ENCODE assay signal across 27 cellular contexts in the genomic region with DNA sequence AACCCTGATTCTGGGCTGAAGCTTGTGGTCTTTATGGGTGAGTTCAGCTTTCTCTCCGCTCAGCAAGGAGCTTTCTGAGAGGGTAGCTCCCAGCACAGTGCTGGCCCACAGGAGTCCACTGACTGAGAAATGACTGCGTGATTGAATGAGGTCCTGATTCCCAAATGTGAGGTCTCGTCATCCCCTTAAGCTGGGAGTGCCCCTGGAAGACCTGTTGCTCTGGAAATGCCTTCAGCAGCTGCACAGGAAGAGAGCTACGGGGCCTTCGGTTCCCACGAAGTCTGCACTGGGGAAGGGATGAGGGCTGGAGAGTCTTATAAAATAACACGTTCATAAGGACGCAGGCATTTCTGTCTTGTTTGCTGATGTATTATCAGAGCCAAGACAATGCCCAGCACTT. TPM values are rescaled to one million over a fixed set of nuclear protein-coding genes. Genes with fewer than 3 reads are reported as not detected.
DNase-seq lines count a peak whose midpoint lies in the region; ATAC-seq and TF ChIP-seq lines count a peak whose summit lies in the region.
"Had no signal": no experiment of that assay in that cellular context is flagged by ENCODE, and none has a peak within 500 bp of the region (broad histone marks: within the 10 kb centered on the region; RNA-seq: fewer than 3 reads in every experiment).

No MANE protein-coding gene starts in this region.

- peak overlapping the region; percentile 98 for H3K27ac ChIP-seq in cardiac muscle cell
- peak overlapping the region; percentile 26 for H3K27ac ChIP-seq in right cardiac atrium (ENCODE audit: low read length)
- H3K27ac ChIP-seq in upper lobe of right lung: no peak overlapping the region
- H3K27ac ChIP-seq: 22Rv1, HL-60 had no signal

- H3K27me3 ChIP-seq in cardiac muscle cell (no peaks in the 10 kb centered on the region), right cardiac atrium (ENCODE audit: control insufficient read depth, insufficient read depth) (no peaks in the 10 kb centered on the region), upper lobe of right lung (no peaks in the 10 kb centered on the region)

- no peaks in the 10 kb centered on the region for H3K9me3 ChIP-seq in cardiac muscle cell (ENCODE audit: low read depth)
- no peaks in the 10 kb centered on the region for H3K9me3 ChIP-seq in right cardiac atrium (ENCODE audit: control insufficient read depth, low read length)
- no peaks in the 10 kb centered on the region for H3K9me3 ChIP-seq in upper lobe of right lung

- DNase-seq in cardiac muscle cell (ENCODE audit: low read depth in 1 of 2, low spot score in 1 of 2) (no peak), Right ventricle myocardium inferior (ENCODE audit: missing footprints) (no peak), dermis blood vessel endothelial cell (peak; percentile 37), right cardiac atrium (peak in 1 of 3 donors; percentile 10), upper lobe of right lung (peak; percentile 20), NCI-H524 treated with DMSO at 0.1 percent for 48 hours (lab: John Stamatoyannopoulos, UW) (no peak), NCI-H2196 (lab: John Stamatoyannopoulos, UW; ENCODE audit: unreplicated experiment) (no peak)
- DNase-seq: AML-193; CD4-positive, CD25-positive, alpha-beta regulatory T cell; COR-L47; DMS 273 treated with DMSO at 0.1 percent for 48 hours; GDM1; H7; Kasumi-1; MM.1S; NCI-H1092; NCI-H146; NCI-H2029 treated with DMSO at 0.1 percent for 48 hours; NCI-H2171; NCI-H446 treated with DMSO at 0.1 percent for 48 hours had no signal

- H3K4me1 ChIP-seq in cardiac muscle cell (ENCODE audit: low read depth) (no peaks in the 10 kb centered on the region), right cardiac atrium (ENCODE audit: control insufficient read depth, insufficient read depth, low read length) (no peaks in the 10 kb centered on the region), upper lobe of right lung (no peaks in the 10 kb centered on the region)

- H3K36me3 ChIP-seq in cardiac muscle cell (peaks cover 97% of the 10 kb centered on the region), upper lobe of right lung (no peaks in the 10 kb centered on the region)

- WGBS in right cardiac atrium: 48% methylated on average over 8 of the region's 8 CpGs

- ATAC-seq in Right ventricle myocardium inferior (no peak), right cardiac atrium (no peak), upper lobe of right lung (no peak), HG03571 (IDR thresholded peaks at IDR 0.05; ENCODE audit: unreplicated experiment) (no peak)
- ATAC-seq: Panc1 had no signal

- intact Hi-C loops in Right ventricle myocardium inferior (cut with DNase I): loop anchor here (5.0 kb wide), 1 partner anchor 111 kb away; no protein-coding TSS in a partner anchor
- intact Hi-C loops in right cardiac atrium (cut with DNase I): loop anchor here in 3 of 4 donors (5.0 to 10.0 kb wide), 2 partner anchors 109 to 111 kb away; no protein-coding TSS in a partner anchor
- intact Hi-C loops in upper lobe of right lung (cut with DNase I): loop anchor here (5.0 kb wide), 1 partner anchor 111 kb away; no protein-coding TSS in a partner anchor

- no peak for TF ChIP-seq CTCF in cardiac muscle cell (IDR thresholded peaks at IDR 0.05; ENCODE audit: low read depth, low read length)
- TF ChIP-seq CTCF in upper lobe of right lung (IDR thresholded peaks at IDR 0.05): no peak

- H3K4me3 ChIP-seq in cardiac muscle cell: no peak overlapping the region
- no peak overlapping the region for H3K4me3 ChIP-seq in right cardiac atrium (ENCODE audit: low read length)
- H3K4me3 ChIP-seq in upper lobe of right lung: no peak overlapping the region

RNA-seq across cellular contexts. Expression of gene TNNT2, which starts 14.0 kb away (rescaled TPM):
- total RNA-seq in cardiac muscle cell: 4,623 and 7,232 TPM in 2 replicates
- 7,307 and 9,291 TPM in 2 replicates for polyA plus RNA-seq in cardiac muscle cell
- total RNA-seq in Right ventricle myocardium inferior: 9,445 TPM
- total RNA-seq in dermis blood vessel endothelial cell: not detected in 2 replicates
- 1,000 to 10,000 TPM; 5,203 to 7,292 (median 7,185) TPM for total RNA-seq in right cardiac atrium
- polyA plus RNA-seq in right cardiac atrium: 16,707 TPM
- 6.4 TPM for total RNA-seq in upper lobe of right lung
- total RNA-seq: CD4-positive, CD25-positive, alpha-beta regulatory T cell; HT1080; SK-MEL-5 had no signal
- polyA plus RNA-seq: CD4-positive, CD25-positive, alpha-beta regulatory T cell; IgD-negative memory B cell had no signal

RNA-seq across cellular contexts. Expression of gene LAD1, which starts 35.7 kb away (rescaled TPM):
- total RNA-seq in cardiac muscle cell (8.4 and 12.6 TPM in 2 replicates), Right ventricle myocardium inferior (2.4 TPM), dermis blood vessel endothelial cell (0.09 and 0.68 TPM in 2 replicates), right cardiac atrium (1 to 10 TPM; 1.3 to 4.0 (median 2.4) TPM), upper lobe of right lung (42.6 TPM)
- polyA plus RNA-seq in cardiac muscle cell (8.2 and 9.5 TPM in 2 replicates), right cardiac atrium (5.0 TPM)
- total RNA-seq: CD4-positive, CD25-positive, alpha-beta regulatory T cell; HT1080 had no signal
- polyA plus RNA-seq: CD4-positive, CD25-positive, alpha-beta regulatory T cell; IgD-negative memory B cell had no signal

RNA-seq across cellular contexts. Expression of gene TNNI1, which starts 58.1 kb away (rescaled TPM):
- total RNA-seq in cardiac muscle cell (4,949 and 6,023 TPM in 2 replicates), Right ventricle myocardium inferior (1.4 TPM), dermis blood vessel endothelial cell (not detected in 2 replicates), right cardiac atrium (100 to 1,000 TPM in 2 of 4 donors, 10 to 100 TPM in 2; 77.9 to 215 (median 100) TPM), upper lobe of right lung (0.49 TPM)
- polyA plus RNA-seq in cardiac muscle cell (6,427 and 7,117 TPM in 2 replicates), right cardiac atrium (81.3 TPM)
- total RNA-seq: CD4-positive, CD25-positive, alpha-beta regulatory T cell; HT1080; SK-MEL-5 had no signal
- polyA plus RNA-seq: CD4-positive, CD25-positive, alpha-beta regulatory T cell; IgD-negative memory B cell had no signal

Comparison
In these comparisons a context has a peak if more than half of its experiments do, and no peak if none do; other contexts are left out.
1. RNA of gene TNNI1, which starts 58.1 kb away (total RNA-seq): 4,949 to 6,023 TPM in cardiac muscle cell and 77.9 to 215 TPM in right cardiac atrium; 1.4 TPM in Right ventricle myocardium inferior (single experiment), 0.49 TPM in upper lobe of right lung (single experiment) and not detected in dermis blood vessel endothelial cell; every median in the first group is over 10 times any median in the second.
2. DNase-seq: peak in dermis blood vessel endothelial cell (single experiment) and upper lobe of right lung (single experiment); none in cardiac muscle cell (0 of 2), Right ventricle myocardium inferior (single experiment), NCI-H524 treated with DMSO at 0.1 percent for 48 hours (single experiment) and NCI-H2196 (single experiment).
3. RNA of gene TNNT2, which starts 14.0 kb away (total RNA-seq): 9,445 TPM in Right ventricle myocardium inferior (single experiment), 5,203 to 7,292 TPM in right cardiac atrium and 4,623 to 7,232 TPM in cardiac muscle cell; 6.4 TPM in upper lobe of right lung (single experiment) and not detected in dermis blood vessel endothelial cell; every median in the first group is over 100 times any median in the second.